ENCODE assay signal across 1 cellular context in the genomic region with DNA sequence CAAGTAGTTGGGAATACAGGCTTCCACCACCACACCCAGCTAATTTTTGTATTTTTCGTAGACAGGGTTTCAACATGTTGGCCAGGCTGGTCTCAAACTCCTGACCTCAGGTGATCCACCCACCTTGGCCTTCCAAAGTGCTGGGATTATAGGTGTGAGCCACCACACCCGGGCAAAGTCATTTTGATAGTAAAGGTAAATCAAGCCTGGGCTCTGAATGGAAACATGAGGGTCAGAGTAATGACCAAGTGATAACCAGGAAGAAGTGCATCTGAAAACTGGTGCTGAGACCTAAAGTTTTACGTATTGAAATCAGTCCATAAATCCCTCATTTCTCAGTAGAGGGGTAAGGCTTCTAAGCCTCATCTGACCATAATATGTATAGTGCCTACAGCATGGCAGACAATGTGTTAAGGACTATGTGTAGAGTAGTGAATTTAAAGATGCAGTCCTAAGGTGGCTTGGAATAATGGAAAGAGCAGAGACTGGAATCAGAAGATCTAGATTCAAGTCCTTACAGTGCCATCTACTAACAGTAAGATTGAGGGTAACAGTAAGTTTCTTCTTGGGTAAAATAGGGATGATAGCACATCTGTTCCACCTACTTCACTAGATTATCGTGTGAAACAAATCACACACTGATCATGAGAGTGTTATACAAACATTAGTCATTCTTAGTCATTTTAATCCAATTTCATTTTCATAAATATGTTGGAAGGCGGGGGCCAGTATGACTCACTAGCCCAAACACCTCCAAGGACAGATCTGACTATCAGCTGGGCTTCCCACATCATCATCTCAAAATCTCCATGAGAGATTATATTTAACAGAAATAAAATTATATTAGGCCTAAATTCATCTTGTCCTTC.
TF ChIP-seq lines count a peak whose summit lies in the region.

No MANE protein-coding gene starts in this region.

TF ChIP-seq in GM12878, 131 proteins besides CTCF, POLR2A, EP300 and RAD21 (continued from another document and continues in another):
- TF ChIP-seq, protein P1, sequence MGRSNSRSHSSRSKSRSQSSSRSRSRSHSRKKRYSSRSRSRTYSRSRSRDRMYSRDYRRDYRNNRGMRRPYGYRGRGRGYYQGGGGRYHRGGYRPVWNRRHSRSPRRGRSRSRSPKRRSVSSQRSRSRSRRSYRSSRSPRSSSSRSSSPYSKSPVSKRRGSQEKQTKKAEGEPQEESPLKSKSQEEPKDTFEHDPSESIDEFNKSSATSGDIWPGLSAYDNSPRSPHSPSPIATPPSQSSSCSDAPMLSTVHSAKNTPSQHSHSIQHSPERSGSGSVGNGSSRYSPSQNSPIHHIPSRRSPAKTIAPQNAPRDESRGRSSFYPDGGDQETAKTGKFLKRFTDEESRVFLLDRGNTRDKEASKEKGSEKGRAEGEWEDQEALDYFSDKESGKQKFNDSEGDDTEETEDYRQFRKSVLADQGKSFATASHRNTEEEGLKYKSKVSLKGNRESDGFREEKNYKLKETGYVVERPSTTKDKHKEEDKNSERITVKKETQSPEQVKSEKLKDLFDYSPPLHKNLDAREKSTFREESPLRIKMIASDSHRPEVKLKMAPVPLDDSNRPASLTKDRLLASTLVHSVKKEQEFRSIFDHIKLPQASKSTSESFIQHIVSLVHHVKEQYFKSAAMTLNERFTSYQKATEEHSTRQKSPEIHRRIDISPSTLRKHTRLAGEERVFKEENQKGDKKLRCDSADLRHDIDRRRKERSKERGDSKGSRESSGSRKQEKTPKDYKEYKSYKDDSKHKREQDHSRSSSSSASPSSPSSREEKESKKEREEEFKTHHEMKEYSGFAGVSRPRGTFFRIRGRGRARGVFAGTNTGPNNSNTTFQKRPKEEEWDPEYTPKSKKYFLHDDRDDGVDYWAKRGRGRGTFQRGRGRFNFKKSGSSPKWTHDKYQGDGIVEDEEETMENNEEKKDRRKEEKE (IDR thresholded peaks at IDR 0.05): no peak
- peak; percentile 27 for TF ChIP-seq MEF2B (IDR thresholded peaks at IDR 0.05; ENCODE audit: partially characterized antibody, poor library complexity, severe bottlenecking)
- peak; percentile 64 for TF ChIP-seq CREM (IDR thresholded peaks at IDR 0.05; ENCODE audit: low read depth)
- TF ChIP-seq LARP7 (IDR thresholded peaks at IDR 0.05): no peak
- no peak for TF ChIP-seq RFX5 (IDR thresholded peaks at IDR 0.05; ENCODE audit: low read depth, low read length)
- no peak for TF ChIP-seq NR2F1 (conservative IDR thresholded peaks at IDR 0.05)
- TF ChIP-seq, protein P2, sequence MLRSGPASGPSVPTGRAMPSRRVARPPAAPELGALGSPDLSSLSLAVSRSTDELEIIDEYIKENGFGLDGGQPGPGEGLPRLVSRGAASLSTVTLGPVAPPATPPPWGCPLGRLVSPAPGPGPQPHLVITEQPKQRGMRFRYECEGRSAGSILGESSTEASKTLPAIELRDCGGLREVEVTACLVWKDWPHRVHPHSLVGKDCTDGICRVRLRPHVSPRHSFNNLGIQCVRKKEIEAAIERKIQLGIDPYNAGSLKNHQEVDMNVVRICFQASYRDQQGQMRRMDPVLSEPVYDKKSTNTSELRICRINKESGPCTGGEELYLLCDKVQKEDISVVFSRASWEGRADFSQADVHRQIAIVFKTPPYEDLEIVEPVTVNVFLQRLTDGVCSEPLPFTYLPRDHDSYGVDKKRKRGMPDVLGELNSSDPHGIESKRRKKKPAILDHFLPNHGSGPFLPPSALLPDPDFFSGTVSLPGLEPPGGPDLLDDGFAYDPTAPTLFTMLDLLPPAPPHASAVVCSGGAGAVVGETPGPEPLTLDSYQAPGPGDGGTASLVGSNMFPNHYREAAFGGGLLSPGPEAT (IDR thresholded peaks at IDR 0.05; ENCODE audit: low read depth): no peak
- TF ChIP-seq EZH2 (IDR thresholded peaks at IDR 0.05; ENCODE audit: borderline replicate concordance, control insufficient read depth, low read depth, low read length): no peak
- TF ChIP-seq HDAC2 (IDR thresholded peaks at IDR 0.05): no peak
- TF ChIP-seq, protein P3, sequence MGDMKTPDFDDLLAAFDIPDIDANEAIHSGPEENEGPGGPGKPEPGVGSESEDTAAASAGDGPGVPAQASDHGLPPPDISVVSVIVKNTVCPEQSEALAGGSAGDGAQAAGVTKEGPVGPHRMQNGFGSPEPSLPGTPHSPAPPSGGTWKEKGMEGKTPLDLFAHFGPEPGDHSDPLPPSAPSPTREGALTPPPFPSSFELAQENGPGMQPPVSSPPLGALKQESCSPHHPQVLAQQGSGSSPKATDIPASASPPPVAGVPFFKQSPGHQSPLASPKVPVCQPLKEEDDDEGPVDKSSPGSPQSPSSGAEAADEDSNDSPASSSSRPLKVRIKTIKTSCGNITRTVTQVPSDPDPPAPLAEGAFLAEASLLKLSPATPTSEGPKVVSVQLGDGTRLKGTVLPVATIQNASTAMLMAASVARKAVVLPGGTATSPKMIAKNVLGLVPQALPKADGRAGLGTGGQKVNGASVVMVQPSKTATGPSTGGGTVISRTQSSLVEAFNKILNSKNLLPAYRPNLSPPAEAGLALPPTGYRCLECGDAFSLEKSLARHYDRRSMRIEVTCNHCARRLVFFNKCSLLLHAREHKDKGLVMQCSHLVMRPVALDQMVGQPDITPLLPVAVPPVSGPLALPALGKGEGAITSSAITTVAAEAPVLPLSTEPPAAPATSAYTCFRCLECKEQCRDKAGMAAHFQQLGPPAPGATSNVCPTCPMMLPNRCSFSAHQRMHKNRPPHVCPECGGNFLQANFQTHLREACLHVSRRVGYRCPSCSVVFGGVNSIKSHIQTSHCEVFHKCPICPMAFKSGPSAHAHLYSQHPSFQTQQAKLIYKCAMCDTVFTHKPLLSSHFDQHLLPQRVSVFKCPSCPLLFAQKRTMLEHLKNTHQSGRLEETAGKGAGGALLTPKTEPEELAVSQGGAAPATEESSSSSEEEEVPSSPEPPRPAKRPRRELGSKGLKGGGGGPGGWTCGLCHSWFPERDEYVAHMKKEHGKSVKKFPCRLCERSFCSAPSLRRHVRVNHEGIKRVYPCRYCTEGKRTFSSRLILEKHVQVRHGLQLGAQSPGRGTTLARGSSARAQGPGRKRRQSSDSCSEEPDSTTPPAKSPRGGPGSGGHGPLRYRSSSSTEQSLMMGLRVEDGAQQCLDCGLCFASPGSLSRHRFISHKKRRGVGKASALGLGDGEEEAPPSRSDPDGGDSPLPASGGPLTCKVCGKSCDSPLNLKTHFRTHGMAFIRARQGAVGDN (IDR thresholded peaks at IDR 0.05): no peak
- TF ChIP-seq WRNIP1 (IDR thresholded peaks at IDR 0.05; ENCODE audit: borderline replicate concordance, low read depth, low read length): no peak
- TF ChIP-seq EED (IDR thresholded peaks at IDR 0.05; ENCODE audit: low read depth): peak; percentile 84
- peak; percentile 81 to 86 for TF ChIP-seq IKZF2 (IDR thresholded peaks at IDR 0.05)
- TF ChIP-seq BHLHE40 (IDR thresholded peaks at IDR 0.05; ENCODE audit: borderline replicate concordance in 1 of 2, low read depth in 2 of 2, low read length in 1 of 2): peak in 1 of 2 experiments; percentile 53; a peak in 2 of 4 replicates
- TF ChIP-seq, protein P4, sequence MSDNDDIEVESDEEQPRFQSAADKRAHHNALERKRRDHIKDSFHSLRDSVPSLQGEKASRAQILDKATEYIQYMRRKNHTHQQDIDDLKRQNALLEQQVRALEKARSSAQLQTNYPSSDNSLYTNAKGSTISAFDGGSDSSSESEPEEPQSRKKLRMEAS (IDR thresholded peaks at IDR 0.05; ENCODE audit: low read depth, low read length): no peak
- TF ChIP-seq ZBED1 (IDR thresholded peaks at IDR 0.05; ENCODE audit: borderline replicate concordance): no peak; the same call in 1 of the 2 replicates
- TF ChIP-seq YY1 (IDR thresholded peaks at IDR 0.05; ENCODE audit: low read depth, low read length): no peak
- no peak for TF ChIP-seq SREBF1 (IDR thresholded peaks at IDR 0.05; ENCODE audit: low read length)
- TF ChIP-seq SUPT20H (IDR thresholded peaks at IDR 0.05; ENCODE audit: borderline replicate concordance, control insufficient read depth, low read depth, low read length): no peak
- TF ChIP-seq RELA (IDR thresholded peaks at IDR 0.05; ENCODE audit: borderline replicate concordance, partially characterized antibody): no peak
- TF ChIP-seq, protein P5, sequence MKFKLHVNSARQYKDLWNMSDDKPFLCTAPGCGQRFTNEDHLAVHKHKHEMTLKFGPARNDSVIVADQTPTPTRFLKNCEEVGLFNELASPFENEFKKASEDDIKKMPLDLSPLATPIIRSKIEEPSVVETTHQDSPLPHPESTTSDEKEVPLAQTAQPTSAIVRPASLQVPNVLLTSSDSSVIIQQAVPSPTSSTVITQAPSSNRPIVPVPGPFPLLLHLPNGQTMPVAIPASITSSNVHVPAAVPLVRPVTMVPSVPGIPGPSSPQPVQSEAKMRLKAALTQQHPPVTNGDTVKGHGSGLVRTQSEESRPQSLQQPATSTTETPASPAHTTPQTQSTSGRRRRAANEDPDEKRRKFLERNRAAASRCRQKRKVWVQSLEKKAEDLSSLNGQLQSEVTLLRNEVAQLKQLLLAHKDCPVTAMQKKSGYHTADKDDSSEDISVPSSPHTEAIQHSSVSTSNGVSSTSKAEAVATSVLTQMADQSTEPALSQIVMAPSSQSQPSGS (IDR thresholded peaks at IDR 0.05; ENCODE audit: low read length): peak; percentile 91
- TF ChIP-seq, protein P6, sequence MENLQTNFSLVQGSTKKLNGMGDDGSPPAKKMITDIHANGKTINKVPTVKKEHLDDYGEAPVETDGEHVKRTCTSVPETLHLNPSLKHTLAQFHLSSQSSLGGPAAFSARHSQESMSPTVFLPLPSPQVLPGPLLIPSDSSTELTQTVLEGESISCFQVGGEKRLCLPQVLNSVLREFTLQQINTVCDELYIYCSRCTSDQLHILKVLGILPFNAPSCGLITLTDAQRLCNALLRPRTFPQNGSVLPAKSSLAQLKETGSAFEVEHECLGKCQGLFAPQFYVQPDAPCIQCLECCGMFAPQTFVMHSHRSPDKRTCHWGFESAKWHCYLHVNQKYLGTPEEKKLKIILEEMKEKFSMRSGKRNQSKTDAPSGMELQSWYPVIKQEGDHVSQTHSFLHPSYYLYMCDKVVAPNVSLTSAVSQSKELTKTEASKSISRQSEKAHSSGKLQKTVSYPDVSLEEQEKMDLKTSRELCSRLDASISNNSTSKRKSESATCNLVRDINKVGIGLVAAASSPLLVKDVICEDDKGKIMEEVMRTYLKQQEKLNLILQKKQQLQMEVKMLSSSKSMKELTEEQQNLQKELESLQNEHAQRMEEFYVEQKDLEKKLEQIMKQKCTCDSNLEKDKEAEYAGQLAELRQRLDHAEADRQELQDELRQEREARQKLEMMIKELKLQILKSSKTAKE (IDR thresholded peaks at IDR 0.05; ENCODE audit: low read depth, poor library complexity, severe bottlenecking): peak; percentile 76
- 0 out of 4 replicates have a peak, but pooled peaks of 1 of the 2 experiments have one; percentile 50 for TF ChIP-seq SRF (IDR thresholded peaks at IDR 0.05; ENCODE audit: low read depth in 2 of 2, low read length in 2 of 2)
- 0 out of 2 replicates have a peak, but pooled peaks have one; percentile 36 for TF ChIP-seq ZNF24 (IDR thresholded peaks at IDR 0.05)
- TF ChIP-seq BMI1 (IDR thresholded peaks at IDR 0.05; ENCODE audit: borderline replicate concordance): 0 out of 2 replicates have a peak, but pooled peaks have one; percentile 41
- TF ChIP-seq, protein P7, sequence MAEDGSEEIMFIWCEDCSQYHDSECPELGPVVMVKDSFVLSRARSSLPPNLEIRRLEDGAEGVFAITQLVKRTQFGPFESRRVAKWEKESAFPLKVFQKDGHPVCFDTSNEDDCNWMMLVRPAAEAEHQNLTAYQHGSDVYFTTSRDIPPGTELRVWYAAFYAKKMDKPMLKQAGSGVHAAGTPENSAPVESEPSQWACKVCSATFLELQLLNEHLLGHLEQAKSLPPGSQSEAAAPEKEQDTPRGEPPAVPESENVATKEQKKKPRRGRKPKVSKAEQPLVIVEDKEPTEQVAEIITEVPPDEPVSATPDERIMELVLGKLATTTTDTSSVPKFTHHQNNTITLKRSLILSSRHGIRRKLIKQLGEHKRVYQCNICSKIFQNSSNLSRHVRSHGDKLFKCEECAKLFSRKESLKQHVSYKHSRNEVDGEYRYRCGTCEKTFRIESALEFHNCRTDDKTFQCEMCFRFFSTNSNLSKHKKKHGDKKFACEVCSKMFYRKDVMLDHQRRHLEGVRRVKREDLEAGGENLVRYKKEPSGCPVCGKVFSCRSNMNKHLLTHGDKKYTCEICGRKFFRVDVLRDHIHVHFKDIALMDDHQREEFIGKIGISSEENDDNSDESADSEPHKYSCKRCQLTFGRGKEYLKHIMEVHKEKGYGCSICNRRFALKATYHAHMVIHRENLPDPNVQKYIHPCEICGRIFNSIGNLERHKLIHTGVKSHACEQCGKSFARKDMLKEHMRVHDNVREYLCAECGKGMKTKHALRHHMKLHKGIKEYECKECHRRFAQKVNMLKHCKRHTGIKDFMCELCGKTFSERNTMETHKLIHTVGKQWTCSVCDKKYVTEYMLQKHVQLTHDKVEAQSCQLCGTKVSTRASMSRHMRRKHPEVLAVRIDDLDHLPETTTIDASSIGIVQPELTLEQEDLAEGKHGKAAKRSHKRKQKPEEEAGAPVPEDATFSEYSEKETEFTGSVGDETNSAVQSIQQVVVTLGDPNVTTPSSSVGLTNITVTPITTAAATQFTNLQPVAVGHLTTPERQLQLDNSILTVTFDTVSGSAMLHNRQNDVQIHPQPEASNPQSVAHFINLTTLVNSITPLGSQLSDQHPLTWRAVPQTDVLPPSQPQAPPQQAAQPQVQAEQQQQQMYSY (CRISPR knock-in tag; IDR thresholded peaks at IDR 0.05): no peak
- TF ChIP-seq RB1 (IDR thresholded peaks at IDR 0.05; ENCODE audit: borderline replicate concordance): no peak
- no peak for TF ChIP-seq KAT2A (conservative IDR thresholded peaks at IDR 0.05; ENCODE audit: control insufficient read depth, low read depth, low read length)
- no peak for TF ChIP-seq CHD1 (IDR thresholded peaks at IDR 0.05; ENCODE audit: low read depth, low read length)
- TF ChIP-seq FOS (IDR thresholded peaks at IDR 0.05; ENCODE audit: borderline replicate concordance, extremely low read depth, insufficient read length): no peak
- TF ChIP-seq ZNF217 (IDR thresholded peaks at IDR 0.05): peak; percentile 69; the same call in 1 of the 2 replicates
- TF ChIP-seq, protein P8, sequence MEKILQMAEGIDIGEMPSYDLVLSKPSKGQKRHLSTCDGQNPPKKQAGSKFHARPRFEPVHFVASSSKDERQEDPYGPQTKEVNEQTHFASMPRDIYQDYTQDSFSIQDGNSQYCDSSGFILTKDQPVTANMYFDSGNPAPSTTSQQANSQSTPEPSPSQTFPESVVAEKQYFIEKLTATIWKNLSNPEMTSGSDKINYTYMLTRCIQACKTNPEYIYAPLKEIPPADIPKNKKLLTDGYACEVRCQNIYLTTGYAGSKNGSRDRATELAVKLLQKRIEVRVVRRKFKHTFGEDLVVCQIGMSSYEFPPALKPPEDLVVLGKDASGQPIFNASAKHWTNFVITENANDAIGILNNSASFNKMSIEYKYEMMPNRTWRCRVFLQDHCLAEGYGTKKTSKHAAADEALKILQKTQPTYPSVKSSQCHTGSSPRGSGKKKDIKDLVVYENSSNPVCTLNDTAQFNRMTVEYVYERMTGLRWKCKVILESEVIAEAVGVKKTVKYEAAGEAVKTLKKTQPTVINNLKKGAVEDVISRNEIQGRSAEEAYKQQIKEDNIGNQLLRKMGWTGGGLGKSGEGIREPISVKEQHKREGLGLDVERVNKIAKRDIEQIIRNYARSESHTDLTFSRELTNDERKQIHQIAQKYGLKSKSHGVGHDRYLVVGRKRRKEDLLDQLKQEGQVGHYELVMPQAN (conservative IDR thresholded peaks at IDR 0.05): no peak
